ENCODE assay signal across 14 cellular contexts in genomic region chr7:156168434-156168833, GRCh38.
DNase-seq lines count a peak whose midpoint lies in the region; ATAC-seq and TF ChIP-seq lines count a peak whose summit lies in the region.
"Had no signal": no experiment of that assay in that cellular context is flagged by ENCODE, and none has a peak within 500 bp of the region (broad histone marks: within the 10 kb centered on the region; RNA-seq: fewer than 3 reads in every experiment).

No MANE protein-coding gene starts in this region.

- POLR2A ChIA-PET in HEK293 (lab: Yijun Ruan, JAX): no interaction called here

- no peak for TF ChIP-seq CTCF in HEK293 (tag by site-specific recombination; IDR thresholded peaks at IDR 0.05)
- TF ChIP-seq CTCF in coronary artery (IDR thresholded peaks at IDR 0.05): no peak

- no peaks in the 10 kb centered on the region for H3K36me3 ChIP-seq in HEK293 (ENCODE audit: control insufficient read depth in 2 of 2, insufficient read depth in 1 of 2, low read length in 2 of 2)

- no peaks in the 10 kb centered on the region for H3K9me3 ChIP-seq in HEK293 (ENCODE audit: control insufficient read depth, insufficient read depth, low read depth, low read length)

- H3K4me3 ChIP-seq in HEK293 (ENCODE audit: low read depth, low read length) (no peak overlapping the region), coronary artery (no peak overlapping the region)

- ATAC-seq in left lobe of liver: no peak

- DNase-seq in coronary artery (ENCODE audit: low spot score) (peak; percentile 58), left lobe of liver (ENCODE audit: low spot score) (peak; percentile 35), NCI-H187 treated with DMSO at 0.1 percent for 48 hours (lab: John Stamatoyannopoulos, UW) (no peak), GF-D8 (lab: John Stamatoyannopoulos, UW) (no peak)
- no peak for DNase-seq in stimulated activated CD4-positive, alpha-beta T cell treated with anti-CD3 and anti-CD28 coated beads, Interleukin-2, amount 100 ng/mL, for 24 hours
- DNase-seq: C1 segment of cervical spinal cord; Calu3; CD4-positive, alpha-beta memory T cell; COR-L47; DMS53; DMS79 treated with DMSO at 0.1 percent for 48 hours; H7; HCEC 1CT had no signal

- CTCF ChIA-PET in HEK293 (lab: Yijun Ruan, JAX): interaction anchor here (0.9 kb wide), 1 partner anchor 9 kb away, joined by 3 read pairs; no protein-coding TSS in a partner anchor

- H3K4me1 ChIP-seq in HEK293 (ENCODE audit: control insufficient read depth, insufficient read depth, low read length): no peaks in the 10 kb centered on the region

- H3K27ac ChIP-seq in HEK293 (ENCODE audit: extremely low read depth, low read depth, low read length): no peak overlapping the region
- no peak overlapping the region for H3K27ac ChIP-seq in coronary artery

TF ChIP-seq in HEK293, 187 proteins besides CTCF, POLR2A, EP300 and RAD21:
- no peak for TF ChIP-seq ZIC2 (tag by site-specific recombination; IDR thresholded peaks at IDR 0.05)
- TF ChIP-seq KLF1 (tag by site-specific recombination; IDR thresholded peaks at IDR 0.05): peak; percentile 38; the same call in 1 of the 2 replicates
- no peak for TF ChIP-seq ZNF449 (tag by site-specific recombination; IDR thresholded peaks at IDR 0.05)
- no peak for TF ChIP-seq ZNF184 (tag by site-specific recombination; IDR thresholded peaks at IDR 0.05)

Comparison
In these comparisons a context has a peak if more than half of its experiments do, and no peak if none do; other contexts are left out.
1. DNase-seq: peak in coronary artery (single experiment) and left lobe of liver (single experiment); none in NCI-H187 treated with DMSO at 0.1 percent for 48 hours (single experiment), GF-D8 (single experiment) and stimulated activated CD4-positive, alpha-beta T cell treated with anti-CD3 and anti-CD28 coated beads, Interleukin-2, amount 100 ng/mL, for 24 hours (0 of 2).